Comparison of ENCODE assay signal across 16 cellular contexts in genomic region chr20:37145014-37145413, GRCh38.
"Had no signal": no experiment of that assay in that cellular context is flagged by ENCODE, and none has a peak within 500 bp of the region (broad histone marks: within the 10 kb centered on the region; RNA-seq: fewer than 3 reads in every experiment).

No MANE protein-coding gene starts in this region.

- H3K27ac ChIP-seq: cardiac muscle cell, colonic mucosa, skin epidermis, transverse colon had no signal

- H3K9me3 ChIP-seq: colonic mucosa, transverse colon had no signal

- H3K36me3 ChIP-seq: cardiac muscle cell, colonic mucosa, transverse colon had no signal

- DNase-seq: activated naive CD4-positive, alpha-beta T cell treated with anti-CD3 and anti-CD28 coated beads for 36 hours; activated T-cell treated with anti-CD3 and anti-CD28 coated beads for 4 hours; colonic mucosa; foreskin fibroblast; hippocampal formation; kidney; mesendoderm; natural killer cell; nucleus accumbens; posterior cingulate gyrus; stimulated activated CD4-positive, alpha-beta T cell treated with anti-CD3 and anti-CD28 coated beads, Interleukin-4, amount 100 ng/mL, for 24 hours; stimulated activated naive CD4-positive, alpha-beta T cell; T-helper 2 cell; transverse colon had no signal

- H3K4me3 ChIP-seq: cardiac muscle cell, colonic mucosa, skin epidermis, transverse colon had no signal

- H3K4me1 ChIP-seq: colonic mucosa, transverse colon had no signal

- H3K27me3 ChIP-seq: cardiac muscle cell, colonic mucosa, transverse colon had no signal
